9 cellular contexts compared by ENCODE assay signal in the genomic region with DNA sequence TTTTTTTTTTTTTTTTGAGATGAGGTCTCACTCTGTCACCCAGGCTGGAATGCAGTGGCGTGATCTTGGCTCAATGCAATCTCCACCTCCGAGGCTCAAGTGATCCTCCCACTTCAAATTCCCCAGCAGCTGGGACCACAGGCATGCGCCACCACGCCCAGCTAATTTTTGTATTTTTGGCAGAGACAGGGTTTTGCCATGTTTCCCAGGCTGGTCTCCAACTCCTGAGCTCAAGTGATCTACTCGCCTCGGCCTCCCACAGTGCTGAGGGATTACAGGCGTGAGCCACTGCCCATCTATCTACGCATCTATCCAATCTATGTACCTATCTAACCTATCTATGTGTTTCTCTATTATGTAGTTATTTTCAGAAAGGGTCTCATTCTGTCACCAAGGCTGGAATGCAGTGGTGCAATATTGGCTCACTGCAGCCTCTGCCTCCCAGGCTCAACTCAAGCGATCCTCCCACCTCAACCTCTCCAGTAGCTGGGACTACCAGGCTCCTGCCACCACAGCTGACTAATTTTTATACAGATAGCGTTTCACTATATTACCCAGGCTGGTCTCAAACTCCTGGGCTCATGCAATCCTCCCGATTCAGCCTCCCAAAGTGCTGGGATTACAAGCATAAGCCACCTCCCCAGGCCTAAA. TPM values are rescaled to one million over a fixed set of nuclear protein-coding genes. Genes with fewer than 3 reads are reported as not detected.
DNase-seq lines count a peak whose midpoint lies in the region; ATAC-seq, FAIRE-seq and TF ChIP-seq lines count a peak whose summit lies in the region.
"Had no signal": no experiment of that assay in that cellular context is flagged by ENCODE, and none has a peak within 500 bp of the region (broad histone marks: within the 10 kb centered on the region; RNA-seq: fewer than 3 reads in every experiment).

No MANE protein-coding gene starts in this region.

- TF ChIP-seq POLR2A in tibial nerve (IDR thresholded peaks at IDR 0.05), result no peak

- peak overlapping the region in 1 of 4 donors; percentile 57 for H3K27ac ChIP-seq in tibial nerve

- in situ Hi-C loops in ACHN (cut with HindIII; ENCODE audit: low pct_ligation_motif_present, low pct_unique_long_range_greater_than_20kb, low sequenced_read_pairs), result no loop called here

- H3K4me1 ChIP-seq in tibial nerve, result peaks cover 0 to 55% (median 6%) of the 10 kb centered on the region in 4 donors

- no peaks in the 10 kb centered on the region for H3K27me3 Mint-ChIP-seq in activated CD8-positive, alpha-beta memory T cell treated with anti-CD3 and anti-CD28 coated beads, Interleukin-2, amount 10 ng/mL, durations not matched to agents 7 days and 5 days
- H3K27me3 Mint-ChIP-seq in activated naive CD8-positive, alpha-beta T cell treated with anti-CD3 and anti-CD28 coated beads, Interleukin-2, amount 50 U/mL, for 24 hours, result no peaks in the 10 kb centered on the region
- H3K27me3 Mint-ChIP-seq: B cell had no signal

- no peaks in the 10 kb centered on the region for H3K27me3 ChIP-seq in tibial nerve

- 72 to 81% methylated on average over 11 of the region's 11 CpGs for WGBS in tibial nerve, 2 donors

- peak in 1 of 2 donors; percentile 10 for TF ChIP-seq EP300 in tibial nerve (IDR thresholded peaks at IDR 0.05)

- H3K36me3 Mint-ChIP-seq in activated CD8-positive, alpha-beta memory T cell treated with anti-CD3 and anti-CD28 coated beads, Interleukin-2, amount 10 ng/mL, durations not matched to agents 7 days and 5 days, result peaks cover 53% of the 10 kb centered on the region
- H3K36me3 Mint-ChIP-seq in activated naive CD8-positive, alpha-beta T cell treated with anti-CD3 and anti-CD28 coated beads, Interleukin-2, amount 50 U/mL, for 24 hours (ENCODE audit: low read depth), result peaks cover 42% of the 10 kb centered on the region

- no peak for TF ChIP-seq CTCF in tibial nerve (IDR thresholded peaks at IDR 0.05)

- H3K9me3 ChIP-seq in tibial nerve, result no peaks in the 10 kb centered on the region

- ATAC-seq in activated CD8-positive, alpha-beta memory T cell treated with anti-CD3 and anti-CD28 coated beads, Interleukin-2, amount 10 ng/mL, durations not matched to agents 7 days and 5 days, result no peak
- no peak for ATAC-seq in activated naive CD8-positive, alpha-beta T cell treated with anti-CD3 and anti-CD28 coated beads, Interleukin-2, amount 50 U/mL, for 24 hours
- ATAC-seq in GM19463 (IDR thresholded peaks at IDR 0.05; ENCODE audit: unreplicated experiment), result no peak

- peaks cover 30% of the 10 kb centered on the region for H3K4me1 Mint-ChIP-seq in activated CD8-positive, alpha-beta memory T cell treated with anti-CD3 and anti-CD28 coated beads, Interleukin-2, amount 10 ng/mL, durations not matched to agents 7 days and 5 days
- peaks cover 47% of the 10 kb centered on the region for H3K4me1 Mint-ChIP-seq in activated naive CD8-positive, alpha-beta T cell treated with anti-CD3 and anti-CD28 coated beads, Interleukin-2, amount 50 U/mL, for 24 hours

- peak overlapping the region; percentile 17 for H3K27ac Mint-ChIP-seq in activated CD8-positive, alpha-beta memory T cell treated with anti-CD3 and anti-CD28 coated beads, Interleukin-2, amount 10 ng/mL, durations not matched to agents 7 days and 5 days
- H3K27ac Mint-ChIP-seq in activated naive CD8-positive, alpha-beta T cell treated with anti-CD3 and anti-CD28 coated beads, Interleukin-2, amount 50 U/mL, for 24 hours, result peak overlapping the region; percentile 82
- H3K27ac Mint-ChIP-seq: B cell had no signal

- peaks cover 2% of the 10 kb centered on the region for H3K9me3 Mint-ChIP-seq in activated CD8-positive, alpha-beta memory T cell treated with anti-CD3 and anti-CD28 coated beads, Interleukin-2, amount 10 ng/mL, durations not matched to agents 7 days and 5 days (ENCODE audit: low read depth)
- peaks cover 4% of the 10 kb centered on the region for H3K9me3 Mint-ChIP-seq in activated naive CD8-positive, alpha-beta T cell treated with anti-CD3 and anti-CD28 coated beads, Interleukin-2, amount 50 U/mL, for 24 hours

- H3K4me3 ChIP-seq in tibial nerve, result no peak overlapping the region

- CTCF ChIA-PET in activated CD8-positive, alpha-beta memory T cell treated with anti-CD3 and anti-CD28 coated beads, Interleukin-2, amount 10 ng/mL, durations not matched to agents 7 days and 5 days (lab: Charles Lee), result interaction anchor here (0.5 to 1.9 kb wide), 6 partner anchors 15 to 182 kb away, joined by 3 to 7 read pairs (median 3); a partner anchor contains a TSS

- FAIRE-seq in frontal cortex (lab: Jason Lieb, UNC), result no peak

- H3K36me3 ChIP-seq in tibial nerve, result peaks cover 0 to 26% (median 10%) of the 10 kb centered on the region in 3 donors

- no peak overlapping the region for H3K4me3 Mint-ChIP-seq in activated CD8-positive, alpha-beta memory T cell treated with anti-CD3 and anti-CD28 coated beads, Interleukin-2, amount 10 ng/mL, durations not matched to agents 7 days and 5 days
- no peak overlapping the region for H3K4me3 Mint-ChIP-seq in activated naive CD8-positive, alpha-beta T cell treated with anti-CD3 and anti-CD28 coated beads, Interleukin-2, amount 50 U/mL, for 24 hours
- H3K4me3 Mint-ChIP-seq: B cell had no signal

- DNase-seq in activated CD8-positive, alpha-beta memory T cell treated with anti-CD3 and anti-CD28 coated beads, Interleukin-2, amount 10 ng/mL, durations not matched to agents 7 days and 5 days, result no peak
- DNase-seq in activated CD8-positive, alpha-beta memory T cell treated with anti-CD3 and anti-CD28 coated beads, Interleukin-2, amount 50 U/mL, for 4 hours, result no peak
- no peak for DNase-seq in activated naive CD8-positive, alpha-beta T cell treated with anti-CD3 and anti-CD28 coated beads, Interleukin-2, amount 50 U/mL, for 24 hours
- DNase-seq in islet precursor cell (peak; percentile 69), tibial nerve (ENCODE audit: low spot score in 2 of 2) (peak; percentile 33 to 40), frontal cortex (ENCODE audit: low spot score in 2 of 2) (no peak), ACHN (no peak)

RNA-seq across cellular contexts. Expression of a gene that starts 20.2 kb away (rescaled TPM):
- total RNA-seq in activated CD8-positive, alpha-beta memory T cell treated with anti-CD3 and anti-CD28 coated beads, Interleukin-2, amount 10 ng/mL, durations not matched to agents 7 days and 5 days, result 100 to 1,000 TPM in 1 of 2 experiments, 10 to 100 TPM in 1; 76.9 to 112 TPM
- 100 to 1,000 TPM; 217 to 359 (median 310) TPM for total RNA-seq in tibial nerve
- 80.3 TPM for total RNA-seq in frontal cortex

RNA-seq across cellular contexts. Expression of a gene that starts 33.4 kb away (rescaled TPM):
- 100 to 1,000 TPM; 439 to 539 TPM for total RNA-seq in activated CD8-positive, alpha-beta memory T cell treated with anti-CD3 and anti-CD28 coated beads, Interleukin-2, amount 10 ng/mL, durations not matched to agents 7 days and 5 days
- 100 to 1,000 TPM; 532 to 825 (median 698) TPM for total RNA-seq in tibial nerve
- 143 TPM for total RNA-seq in frontal cortex

RNA-seq across cellular contexts. Expression of a gene that starts 33.8 kb away (rescaled TPM):
- 10 to 100 TPM; 27.7 to 28.0 TPM for total RNA-seq in activated CD8-positive, alpha-beta memory T cell treated with anti-CD3 and anti-CD28 coated beads, Interleukin-2, amount 10 ng/mL, durations not matched to agents 7 days and 5 days
- total RNA-seq in tibial nerve (10 to 100 TPM; 24.6 to 52.9 (median 30.1) TPM), frontal cortex (11.0 TPM)

RNA-seq across cellular contexts. Expression of a gene that starts 38.5 kb away (rescaled TPM):
- total RNA-seq in activated CD8-positive, alpha-beta memory T cell treated with anti-CD3 and anti-CD28 coated beads, Interleukin-2, amount 10 ng/mL, durations not matched to agents 7 days and 5 days, result 10 to 100 TPM; 79.9 to 84.5 TPM
- total RNA-seq in tibial nerve, result 10 to 100 TPM; 33.7 to 49.8 (median 46.0) TPM
- 22.0 TPM for total RNA-seq in frontal cortex

RNA-seq across cellular contexts. Expression of a gene that starts 43.9 kb away (rescaled TPM):
- 1 to 10 TPM; 3.2 to 6.9 TPM for total RNA-seq in activated CD8-positive, alpha-beta memory T cell treated with anti-CD3 and anti-CD28 coated beads, Interleukin-2, amount 10 ng/mL, durations not matched to agents 7 days and 5 days
- total RNA-seq in tibial nerve, result 10 to 100 TPM in 2 of 4 donors, 1 to 10 TPM in 2; 7.0 to 20.8 (median 9.5) TPM
- total RNA-seq in frontal cortex, result 1.6 TPM

Comparison
In these comparisons a context has a peak if more than half of its experiments do, and no peak if none do; other contexts are left out.
1. DNase-seq: peak in islet precursor cell (single experiment) and tibial nerve (2 of 2); none in activated CD8-positive, alpha-beta memory T cell treated with anti-CD3 and anti-CD28 coated beads, Interleukin-2, amount 10 ng/mL, durations not matched to agents 7 days and 5 days (single experiment), activated CD8-positive, alpha-beta memory T cell treated with anti-CD3 and anti-CD28 coated beads, Interleukin-2, amount 50 U/mL, for 4 hours (single experiment), activated naive CD8-positive, alpha-beta T cell treated with anti-CD3 and anti-CD28 coated beads, Interleukin-2, amount 50 U/mL, for 24 hours (single experiment), frontal cortex (0 of 2) and ACHN (single experiment).